ENCODE assay signal across 16 cellular contexts in the genomic region with DNA sequence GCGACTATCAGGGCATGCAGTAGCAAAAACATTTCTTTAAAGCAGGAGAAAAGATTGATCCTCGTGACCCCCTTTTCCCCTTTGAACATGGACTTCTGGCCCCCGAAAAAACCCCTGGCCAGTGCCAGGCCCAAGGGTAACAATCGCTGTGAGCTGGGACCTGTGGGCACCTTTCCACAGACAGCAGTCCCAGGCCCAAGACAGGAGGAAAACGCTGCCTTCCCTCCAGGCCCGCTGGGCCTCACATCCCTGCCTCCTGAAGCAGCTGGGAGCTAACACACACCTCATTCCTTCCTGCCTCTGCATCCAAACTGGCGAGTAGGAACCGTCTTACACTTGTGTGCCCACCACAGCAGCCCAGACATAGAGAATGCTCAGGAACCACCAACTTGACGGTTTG. TPM values are rescaled to one million over a fixed set of nuclear protein-coding genes. Genes with fewer than 3 reads are reported as not detected.
A peak's percentile ranks its signal among the peaks of the same experiment; 100 is the strongest.
DNase-seq lines count a peak whose midpoint lies in the region; FAIRE-seq and TF ChIP-seq lines count a peak whose summit lies in the region.
"Had no signal": no experiment of that assay in that cellular context is flagged by ENCODE, and none has a peak within 500 bp of the region (broad histone marks: within the 10 kb centered on the region; RNA-seq: fewer than 3 reads in every experiment).

No MANE protein-coding gene starts in this region.

- POLR2A ChIA-PET in endothelial cell of umbilical vein (lab: Charles Lee) = interaction anchor here (1.0 kb wide), 1 partner anchor 46 kb away, joined by 3 read pairs; no protein-coding TSS in a partner anchor

- H3K4me3 ChIP-seq in endothelial cell of umbilical vein (replicated peaks in 1 of 3; ENCODE audit: insufficient read depth in 1 of 3, low read depth in 1 of 3, low read length in 3 of 3) (peak overlapping the region; percentile 17 to 93 (median 79)), mucosa of stomach (ENCODE audit: low read length) (no peak overlapping the region), subcutaneous abdominal adipose tissue (ENCODE audit: low read depth in 1 of 5, low read length in 5 of 5) (peak overlapping the region; percentile 30 to 78 (median 67))

- TF ChIP-seq CTCF in endothelial cell of umbilical vein (IDR thresholded peaks at IDR 0.05; ENCODE audit: extremely low read depth in 1 of 2, insufficient read depth in 1 of 2, low read depth in 1 of 2, low read length in 2 of 2) = no peak

- FAIRE-seq in HTR-8/SVneo (lab: Jason Lieb, UNC) (peak; percentile 38), endothelial cell of umbilical vein (lab: Jason Lieb, UNC) (peak; percentile 24)
- FAIRE-seq: G401.6 had no signal

- H3K27ac ChIP-seq in endothelial cell of umbilical vein (ENCODE audit: insufficient read depth, low read depth, low read length) (peak overlapping the region; percentile 100), subcutaneous abdominal adipose tissue (ENCODE audit: low read depth, low read length) (peak overlapping the region; percentile 55)

- H3K4me1 ChIP-seq in endothelial cell of umbilical vein (ENCODE audit: control insufficient read depth, extremely low read depth, insufficient read depth, low read length) = peaks cover 55% of the 10 kb centered on the region
- H3K4me1 ChIP-seq in mucosa of stomach (ENCODE audit: control insufficient read depth, insufficient read depth, low read length) = no peaks in the 10 kb centered on the region
- H3K4me1 ChIP-seq in subcutaneous abdominal adipose tissue (ENCODE audit: control insufficient read depth in 5 of 5, insufficient read depth in 5 of 5, low read length in 5 of 5) = peaks cover 0 to 34% (median 2%) of the 10 kb centered on the region in 5 donors
- H3K4me1 ChIP-seq: prostate gland had no signal

- CTCF ChIA-PET in endothelial cell of umbilical vein (lab: Charles Lee) = interaction anchor here (2.0 to 2.4 kb wide), 3 partner anchors 18 to 72 kb away, joined by 8 to 16 read pairs (median 11); no protein-coding TSS in a partner anchor

- dilution Hi-C loops in endothelial cell of umbilical vein (cut with MboI; ENCODE audit: extremely low pct_ligation_motif_present, low sequenced_read_pairs) = no loop called here

- H3K9ac ChIP-seq in endothelial cell of umbilical vein (replicated peaks; ENCODE audit: extremely low read depth, insufficient read depth, low read length) (peak overlapping the region; percentile 99), mucosa of stomach (ENCODE audit: low read length) (peak overlapping the region; percentile 32), subcutaneous abdominal adipose tissue (ENCODE audit: low read length in 5 of 5) (peak overlapping the region in 4 of 5 donors; percentile 52 to 78 (median 62))

- DNase-seq in HTR-8/SVneo (ENCODE audit: insufficient read length, low spot score) = no peak
- DNase-seq in endothelial cell of umbilical vein (ENCODE audit: low read depth, low spot score) = peak; percentile 34
- DNase-seq in HK-2 (ENCODE audit: unreplicated experiment) = no peak
- no peak for DNase-seq in retina
- no peak for DNase-seq in NCI-H526 treated with DMSO at 0.1 percent for 48 hours (lab: John Stamatoyannopoulos, UW)
- DNase-seq in erythroblast (lab: John Stamatoyannopoulos, UW) = no peak
- DNase-seq: activated CD4-positive, alpha-beta T cell treated with anti-CD3 and anti-CD28 coated beads for 1 hour; HFFc6; NCI-H1417 treated with DMSO at 0.1 percent for 48 hours; NCI-H526; stimulated activated CD4-positive, alpha-beta T cell treated with anti-CD3 and anti-CD28 coated beads, Interleukin-4, amount 100 ng/mL, for 24 hours had no signal

- BruUV-seq in endothelial cell of umbilical vein (replicated peaks; lab: Mats Ljungman, UMichigan) = no TSS peak

- TF ChIP-seq POLR2A in endothelial cell of umbilical vein (IDR thresholded peaks at IDR 0.05; ENCODE audit: low read depth, low read length) = peak; percentile 72
- TF ChIP-seq POLR2A in erythroblast (IDR thresholded peaks at IDR 0.05; ENCODE audit: low read length) = no peak

- H3K4me2 ChIP-seq in endothelial cell of umbilical vein (ENCODE audit: insufficient read depth, low read length) = peak overlapping the region; percentile 89

- H3K27me3 ChIP-seq in endothelial cell of umbilical vein (ENCODE audit: control insufficient read depth in 2 of 2, insufficient read depth in 2 of 2, low read length in 2 of 2) = no peaks in the 10 kb centered on the region
- H3K27me3 ChIP-seq in mucosa of stomach (ENCODE audit: control insufficient read depth, insufficient read depth, low read length) = no peaks in the 10 kb centered on the region
- peaks cover 0 to 3% (median 0%) of the 10 kb centered on the region in 5 donors for H3K27me3 ChIP-seq in subcutaneous abdominal adipose tissue (ENCODE audit: control insufficient read depth in 5 of 5, insufficient read depth in 4 of 5, low read length in 5 of 5)

- no peaks in the 10 kb centered on the region for H3K9me3 ChIP-seq in endothelial cell of umbilical vein (replicated peaks; ENCODE audit: control insufficient read depth, insufficient read depth, low read length)
- no peaks in the 10 kb centered on the region for H3K9me3 ChIP-seq in mucosa of stomach (ENCODE audit: control insufficient read depth, low read length)
- H3K9me3 ChIP-seq in subcutaneous abdominal adipose tissue (ENCODE audit: control insufficient read depth in 5 of 5, low read length in 5 of 5) = no peaks in the 10 kb centered on the region
- H3K9me3 ChIP-seq: prostate gland had no signal

- H2AFZ ChIP-seq in endothelial cell of umbilical vein (ENCODE audit: low read depth, low read length) = no peak overlapping the region

- peaks cover 55% of the 10 kb centered on the region for H3K79me2 ChIP-seq in endothelial cell of umbilical vein (ENCODE audit: control insufficient read depth, insufficient read depth, low read length)

- H4K20me1 ChIP-seq in endothelial cell of umbilical vein (replicated peaks; ENCODE audit: control insufficient read depth, extremely low read depth, insufficient read depth, low read length) = no peaks in the 10 kb centered on the region

- intact Hi-C loops in endothelial cell of umbilical vein (cut with micrococcal nuclease) = no loop called here

- no peaks in the 10 kb centered on the region for H3K9me1 ChIP-seq in endothelial cell of umbilical vein (replicated peaks; ENCODE audit: control insufficient read depth, extremely low read depth, insufficient read depth, low read length)

- H3K36me3 ChIP-seq in endothelial cell of umbilical vein (ENCODE audit: control insufficient read depth in 2 of 2, extremely low read depth in 1 of 2, insufficient read depth in 2 of 2, low read length in 2 of 2) = peaks cover 11 to 25% of the 10 kb centered on the region in 2 experiments
- no peaks in the 10 kb centered on the region for H3K36me3 ChIP-seq in mucosa of stomach (ENCODE audit: control insufficient read depth, insufficient read depth, low read length)
- H3K36me3 ChIP-seq in subcutaneous abdominal adipose tissue (ENCODE audit: control insufficient read depth in 5 of 5, insufficient read depth in 5 of 5, low read length in 5 of 5) = peaks cover 0 to 12% (median 5%) of the 10 kb centered on the region in 5 donors
- H3K36me3 ChIP-seq: prostate gland had no signal

TF ChIP-seq in endothelial cell of umbilical vein, 7 proteins besides CTCF, POLR2A, EP300 and RAD21:
- no peak for TF ChIP-seq FOS (IDR thresholded peaks at IDR 0.05; ENCODE audit: borderline replicate concordance, insufficient read depth, low read length)
- TF ChIP-seq EZH2 (IDR thresholded peaks at IDR 0.05; ENCODE audit: borderline replicate concordance, low read depth, low read length, severe bottlenecking) = no peak
- TF ChIP-seq MYC (IDR thresholded peaks at IDR 0.05; ENCODE audit: low read depth, low read length) = no peak
- TF ChIP-seq JUN (IDR thresholded peaks at IDR 0.05; ENCODE audit: borderline replicate concordance, insufficient read depth, insufficient read length, low read depth) = no peak
- TF ChIP-seq GATA2 (IDR thresholded peaks at IDR 0.05; ENCODE audit: insufficient read depth, insufficient read length, low read depth, low read length) = no peak
- TF ChIP-seq, protein P1, sequence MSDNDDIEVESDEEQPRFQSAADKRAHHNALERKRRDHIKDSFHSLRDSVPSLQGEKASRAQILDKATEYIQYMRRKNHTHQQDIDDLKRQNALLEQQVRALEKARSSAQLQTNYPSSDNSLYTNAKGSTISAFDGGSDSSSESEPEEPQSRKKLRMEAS (IDR thresholded peaks at IDR 0.05; ENCODE audit: insufficient read depth, insufficient read length) = no peak
- peak; percentile 31 for TF ChIP-seq POLR2AphosphoS5 (IDR thresholded peaks at IDR 0.05; ENCODE audit: insufficient read depth, low read depth, low read length)

RNA-seq across cellular contexts. Expression of gene VWF, which starts 1.2 kb away (rescaled TPM):
- total RNA-seq in endothelial cell of umbilical vein = 1,882 and 2,328 TPM in 2 replicates
- 1,041 and 1,132 TPM in 2 replicates for polyA plus RNA-seq in endothelial cell of umbilical vein
- 1,164 and 1,406 TPM in 2 replicates for polyA plus RNA-seq in endothelial cell of umbilical vein (2011; cell fraction: cytosol; rRNA removed)
- polyA plus RNA-seq in endothelial cell of umbilical vein (2011; cell fraction: nucleus; rRNA removed) = 1,241 and 1,484 TPM in 2 replicates
- polyA plus RNA-seq in endothelial cell of umbilical vein (2012) = 546 and 824 TPM in 2 replicates
- 2,231 and 2,679 TPM in 2 replicates for polyA minus RNA-seq in endothelial cell of umbilical vein
- not detected for polyA minus RNA-seq in endothelial cell of umbilical vein (2011; cell fraction: cytosol; rRNA and poly(A)+ RNA removed)
- polyA minus RNA-seq in endothelial cell of umbilical vein (2011; cell fraction: nucleus; rRNA and poly(A)+ RNA removed) = 1,538 and 1,756 TPM in 2 replicates
- total RNA-seq: natural killer cell treated with Interleukin-12 subunit alpha and Interleukin-12 subunit beta and Interleukin-15 and Interleukin-18, amount 100 ng/mL, for 72 hours had no signal

Comparison
In these comparisons a context has a peak if more than half of its experiments do, and no peak if none do; other contexts are left out.
1. H3K9ac ChIP-seq: peak in every context shown above with its lines; median percentile 99 in endothelial cell of umbilical vein; 62 in subcutaneous abdominal adipose tissue; 32 in mucosa of stomach.